ENCODE assay signal across 8 cellular contexts in the genomic region with DNA sequence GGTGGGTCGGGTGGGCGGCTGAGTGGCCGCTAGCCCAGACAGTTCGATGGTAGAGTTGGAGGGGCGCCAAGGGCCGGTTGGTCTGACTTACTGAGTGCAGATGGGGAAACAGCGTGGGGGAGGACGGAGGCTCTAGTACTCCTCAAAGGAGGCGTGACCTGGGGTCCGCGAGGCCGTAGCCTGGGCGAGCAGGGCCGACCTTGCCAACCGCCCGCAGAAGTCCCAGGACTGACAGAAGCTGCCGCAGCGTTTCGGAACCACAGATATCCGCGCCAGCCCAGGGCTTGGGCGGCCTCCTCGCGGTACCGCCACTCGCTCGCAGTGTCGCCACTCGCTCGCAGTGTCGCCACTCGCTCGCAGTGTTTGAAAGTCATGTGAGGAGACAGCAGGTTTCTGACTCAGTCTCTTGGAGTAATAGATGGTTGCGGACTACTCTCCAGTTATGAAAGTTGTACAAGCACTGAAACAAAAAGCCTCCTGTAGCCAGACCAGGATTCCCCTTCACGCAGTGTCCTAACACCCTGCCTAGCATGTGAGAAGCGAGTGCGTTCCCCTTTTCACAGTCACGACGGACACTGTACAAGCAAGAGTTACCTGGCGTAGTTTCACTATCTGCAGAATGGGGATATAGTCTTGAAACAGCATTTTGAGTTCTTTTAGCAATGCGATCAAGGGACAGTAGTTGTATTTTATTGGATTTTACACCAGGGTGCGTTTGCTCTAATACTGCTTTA. TPM values are rescaled to one million over a fixed set of nuclear protein-coding genes. Genes with fewer than 3 reads are reported as not detected.
DNase-seq lines count a peak whose midpoint lies in the region; ATAC-seq and TF ChIP-seq lines count a peak whose summit lies in the region.

No MANE protein-coding gene starts in this region.

- H3K4me3 ChIP-seq in fibroblast of pulmonary artery (replicated peaks; ENCODE audit: low read depth, low read length), result peak overlapping the region; percentile 74

- no peaks in the 10 kb centered on the region for H3K36me3 Mint-ChIP-seq in CD14-positive monocyte
- H3K36me3 Mint-ChIP-seq in natural killer cell, result no peaks in the 10 kb centered on the region
- no peaks in the 10 kb centered on the region for H3K36me3 Mint-ChIP-seq in stimulated activated naive CD8-positive, alpha-beta T cell treated with anti-CD3 and anti-CD28 coated beads, Interleukin-15, Interleukin-2, amounts not matched to agents 100 ng/mL and 50 ng/mL, for 24 hours (ENCODE audit: low read depth)

- H3K4me3 Mint-ChIP-seq in CD14-positive monocyte, result peak overlapping the region; percentile 85 to 90
- H3K4me3 Mint-ChIP-seq in natural killer cell, result peak overlapping the region; percentile 83
- H3K4me3 Mint-ChIP-seq in stimulated activated naive CD8-positive, alpha-beta T cell treated with anti-CD3 and anti-CD28 coated beads, Interleukin-15, Interleukin-2, amounts not matched to agents 100 ng/mL and 50 ng/mL, for 24 hours, result peak overlapping the region; percentile 89

- intact Hi-C loops in CD14-positive monocyte (cut with micrococcal nuclease) (loop anchor here (10.0 kb wide), 2 partner anchors 260 to 770 kb away; partner anchors contain the start of gene ABCA1 (in 1 of the 2)), natural killer cell (cut with micrococcal nuclease) (loop anchor here (5.0 to 10.0 kb wide), 2 partner anchors 248 to 700 kb away; partner anchors contain the start of gene FSD1L)

- peaks cover 8 to 16% (median 9%) of the 10 kb centered on the region in 3 donors for H3K27me3 Mint-ChIP-seq in CD14-positive monocyte (ENCODE audit: low read depth in 3 of 3)
- peaks cover 18 to 19% of the 10 kb centered on the region in 2 donors for H3K27me3 Mint-ChIP-seq in natural killer cell (ENCODE audit: low read depth in 2 of 2)
- H3K27me3 Mint-ChIP-seq in stimulated activated naive CD8-positive, alpha-beta T cell treated with anti-CD3 and anti-CD28 coated beads, Interleukin-15, Interleukin-2, amounts not matched to agents 100 ng/mL and 50 ng/mL, for 24 hours, result peaks cover 23% of the 10 kb centered on the region

- DNase-seq in CD14-positive monocyte (ENCODE audit: low spot score), result peak; percentile 81
- peak; percentile 65 for DNase-seq in OCI-M2 (lab: John Stamatoyannopoulos, UW; ENCODE audit: unreplicated experiment)
- DNase-seq in activated T-helper 1 cell treated with Interleukin-2 at 50 U/mL for 16 hours (ENCODE audit: low read depth), result peak; percentile 34
- DNase-seq in fibroblast of pulmonary artery (ENCODE audit: low read depth), result peak; percentile 62
- peak; percentile 55 for DNase-seq in natural killer cell

- H3K9me3 Mint-ChIP-seq in CD14-positive monocyte (no peaks in the 10 kb centered on the region), natural killer cell (no peaks in the 10 kb centered on the region)
- H3K9me3 Mint-ChIP-seq in stimulated activated naive CD8-positive, alpha-beta T cell treated with anti-CD3 and anti-CD28 coated beads, Interleukin-15, Interleukin-2, amounts not matched to agents 100 ng/mL and 50 ng/mL, for 24 hours, result no peaks in the 10 kb centered on the region

- peaks cover 24% of the 10 kb centered on the region for H3K4me1 Mint-ChIP-seq in CD14-positive monocyte
- H3K4me1 Mint-ChIP-seq in natural killer cell, result peaks cover 18 to 19% of the 10 kb centered on the region in 2 donors
- H3K4me1 Mint-ChIP-seq in stimulated activated naive CD8-positive, alpha-beta T cell treated with anti-CD3 and anti-CD28 coated beads, Interleukin-15, Interleukin-2, amounts not matched to agents 100 ng/mL and 50 ng/mL, for 24 hours (ENCODE audit: low read depth), result peaks cover 41% of the 10 kb centered on the region

- H3K27ac Mint-ChIP-seq in CD14-positive monocyte, result peak overlapping the region; percentile 53 to 92 (median 80)
- H3K27ac Mint-ChIP-seq in natural killer cell, result peak overlapping the region; percentile 27 to 84
- peak overlapping the region; percentile 60 for H3K27ac Mint-ChIP-seq in stimulated activated naive CD8-positive, alpha-beta T cell treated with anti-CD3 and anti-CD28 coated beads, Interleukin-15, Interleukin-2, amounts not matched to agents 100 ng/mL and 50 ng/mL, for 24 hours

- peak; percentile 64 for ATAC-seq in GM19351 (IDR thresholded peaks at IDR 0.05; ENCODE audit: unreplicated experiment)
- peak; percentile 45 for ATAC-seq in HG03457 (IDR thresholded peaks at IDR 0.05; ENCODE audit: unreplicated experiment)
- peak; percentile 64 to 78 (median 65) for ATAC-seq in natural killer cell

- TF ChIP-seq CTCF in CD14-positive monocyte (IDR thresholded peaks at IDR 0.05) (no peak), fibroblast of pulmonary artery (IDR thresholded peaks at IDR 0.05; ENCODE audit: low read length, missing control alignments) (no peak), natural killer cell (IDR thresholded peaks at IDR 0.05) (no peak)

RNA-seq across cellular contexts. Expression of gene TMEM38B, which starts 0.7 kb away (rescaled TPM):
- 10 to 100 TPM; 12.2 to 14.8 TPM for polyA plus RNA-seq in CD14-positive monocyte
- total RNA-seq in natural killer cell, result 1 to 10 TPM; 5.7 to 8.0 (median 8.0) TPM

RNA-seq across cellular contexts. Expression of gene TAL2, which starts 32.8 kb away (rescaled TPM):
- polyA plus RNA-seq in CD14-positive monocyte, result not detected
- total RNA-seq in natural killer cell, result not detected

Comparison
In these comparisons a context has a peak if more than half of its experiments do, and no peak if none do; other contexts are left out.
1. Peak in every context shown above with its lines: DNase-seq, ATAC-seq and H3K4me3 ChIP-seq.